Comparison of ENCODE assay signal across 13 cellular contexts in genomic region chr20:45088247-45088646, GRCh38. TPM values are rescaled to one million over a fixed set of nuclear protein-coding genes. Genes with fewer than 3 reads are reported as not detected.
DNase-seq lines count a peak whose midpoint lies in the region; ATAC-seq, FAIRE-seq and TF ChIP-seq lines count a peak whose summit lies in the region.
"Had no signal": no experiment of that assay in that cellular context is flagged by ENCODE, and none has a peak within 500 bp of the region (broad histone marks: within the 10 kb centered on the region; RNA-seq: fewer than 3 reads in every experiment).

No MANE protein-coding gene starts in this region.

- DNase-seq in GOT3 (lab: John Stamatoyannopoulos, UW) (peak; percentile 34), SK-MEL-5 (ENCODE audit: low read depth, low spot score) (peak; percentile 49), renal cortical epithelial cell (ENCODE audit: low read depth) (peak; percentile 97), GM12891 (ENCODE audit: insufficient read length, low spot score) (no peak), NCI-H2171 treated with DMSO at 0.1 percent for 48 hours (lab: John Stamatoyannopoulos, UW) (no peak)
- DNase-seq: activated CD4-positive, alpha-beta T cell treated with anti-CD3 and anti-CD28 coated beads for 4 hours; activated gamma-delta T cell treated with Interleukin-2 at 50 U/mL for 16 hours; hippocampal formation; right cardiac atrium had no signal

- no peak for TF ChIP-seq POLR2A in GM12891 (IDR thresholded peaks at IDR 0.05; ENCODE audit: low read depth, low read length)

- in situ Hi-C loops in SK-MEL-5 (cut with HindIII; ENCODE audit: low pct_unique_long_range_greater_than_20kb, low sequenced_read_pairs), result no loop called here

- ATAC-seq in esophagus mucosa, result peak; percentile 77
- no peak for ATAC-seq in GM19397 (IDR thresholded peaks at IDR 0.05; ENCODE audit: unreplicated experiment)
- no peak for ATAC-seq in GM18511 (IDR thresholded peaks at IDR 0.05; ENCODE audit: unreplicated experiment)
- ATAC-seq: right cardiac atrium had no signal

- no peak for FAIRE-seq in GM12891 (lab: Jason Lieb, UNC)

TF ChIP-seq in GM12891, 5 proteins besides CTCF, POLR2A, EP300 and RAD21:
- TF ChIP-seq POU2F2 (IDR thresholded peaks at IDR 0.05; ENCODE audit: low read depth, low read length), result no peak
- TF ChIP-seq POLR2AphosphoS5 (IDR thresholded peaks at IDR 0.05; ENCODE audit: low read depth, low read length), result no peak
- no peak for TF ChIP-seq PAX5 (IDR thresholded peaks at IDR 0.05; ENCODE audit: insufficient read depth, low read length, severe bottlenecking)
- no peak for TF ChIP-seq SPI1 (IDR thresholded peaks at IDR 0.05; ENCODE audit: low read depth, low read length)
- no peak for TF ChIP-seq TAF1 (IDR thresholded peaks at IDR 0.05; ENCODE audit: low read depth, low read length)
TF ChIP-seq in GM12891: peak in this region for 0.

RNA-seq across cellular contexts. Expression of gene KCNS1, which starts 12.7 kb away (rescaled TPM):
- 1.1 and 1.7 TPM in 2 replicates for total RNA-seq in SK-MEL-5 (2014; rRNA removed; shearing (Covaris generic))
- 6.6 and 7.6 TPM in 2 replicates for polyA plus RNA-seq in SK-MEL-5 (2015; cell fraction: cytosol; rRNA removed)
- 0.72 and 2.3 TPM in 2 replicates for polyA plus RNA-seq in SK-MEL-5 (2015; cell fraction: nucleus; rRNA removed)
- total RNA-seq in esophagus mucosa (0.40 TPM), renal cortical epithelial cell (12.3 and 22.6 TPM in 2 replicates)
- not detected for polyA plus RNA-seq in GM12891 (2012; ENCODE audit: low read depth, missing spikeins)
- total RNA-seq: mononuclear cell had no signal

RNA-seq across cellular contexts. Expression of gene WFDC5, which starts 26.7 kb away (rescaled TPM):
- total RNA-seq in SK-MEL-5 (2014; rRNA removed; shearing (Covaris generic)), result not detected in 2 replicates
- polyA plus RNA-seq in SK-MEL-5 (2015; cell fraction: cytosol; rRNA removed), result not detected in 2 replicates
- not detected in 2 replicates for polyA plus RNA-seq in SK-MEL-5 (2015; cell fraction: nucleus; rRNA removed)
- 4.3 TPM for total RNA-seq in esophagus mucosa
- not detected in 2 replicates for total RNA-seq in renal cortical epithelial cell
- 0.12 TPM for polyA plus RNA-seq in GM12891 (2012; ENCODE audit: low read depth, missing spikeins)
- total RNA-seq: mononuclear cell, right cardiac atrium had no signal
- polyA plus RNA-seq: right cardiac atrium had no signal

RNA-seq across cellular contexts. Expression of gene WFDC12, which starts 36.0 kb away (rescaled TPM):
- not detected in 2 replicates for total RNA-seq in SK-MEL-5 (2014; rRNA removed; shearing (Covaris generic))
- polyA plus RNA-seq in SK-MEL-5 (2015; cell fraction: cytosol; rRNA removed), result not detected in 2 replicates
- polyA plus RNA-seq in SK-MEL-5 (2015; cell fraction: nucleus; rRNA removed), result not detected in 2 replicates
- total RNA-seq in esophagus mucosa, result 5.1 TPM
- not detected in 2 replicates for total RNA-seq in renal cortical epithelial cell
- polyA plus RNA-seq in GM12891 (2012; ENCODE audit: low read depth, missing spikeins), result not detected
- total RNA-seq: mononuclear cell, right cardiac atrium had no signal
- polyA plus RNA-seq: right cardiac atrium had no signal

Comparison
In these comparisons a context has a peak if more than half of its experiments do, and no peak if none do; other contexts are left out.
1. DNase-seq: peak in GOT3 (single experiment), SK-MEL-5 (single experiment) and renal cortical epithelial cell (single experiment); none in GM12891 (single experiment) and NCI-H2171 treated with DMSO at 0.1 percent for 48 hours (single experiment).